In the genomic region with DNA sequence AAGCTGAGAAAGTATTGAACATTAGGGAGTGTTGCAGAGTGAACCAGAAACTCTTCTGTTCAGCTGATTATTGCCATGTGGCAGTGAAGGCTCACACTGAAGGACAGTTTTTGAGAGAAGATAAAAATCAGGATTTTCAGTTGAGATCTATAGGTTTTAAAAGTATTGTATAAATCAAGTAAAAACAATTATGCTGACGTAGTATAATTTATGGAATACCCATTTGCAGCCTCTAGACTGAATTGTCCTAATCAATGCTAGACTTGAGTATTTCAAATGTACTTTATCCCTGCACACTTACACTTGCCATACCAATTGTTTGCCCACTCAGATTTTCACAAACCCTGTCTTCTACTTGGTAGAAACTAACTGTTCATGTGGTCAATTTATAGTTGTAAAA, we compare ENCODE assay signal across 22 cellular contexts.
DNase-seq lines count a peak whose midpoint lies in the region; ATAC-seq, FAIRE-seq and TF ChIP-seq lines count a peak whose summit lies in the region.
"Had no signal": no experiment of that assay in that cellular context is flagged by ENCODE, and none has a peak within 500 bp of the region (broad histone marks: within the 10 kb centered on the region; RNA-seq: fewer than 3 reads in every experiment).

No MANE protein-coding gene starts in this region.

- no peak for TF ChIP-seq RAD21 in A549 (conservative IDR thresholded peaks at IDR 0.05 in 1 of 2, IDR thresholded peaks at IDR 0.05 in 1 of 2)
- TF ChIP-seq RAD21 in IMR-90 (IDR thresholded peaks at IDR 0.05; ENCODE audit: low read length) = no peak
- TF ChIP-seq RAD21 in H1 (IDR thresholded peaks at IDR 0.05 in 1 of 2, conservative IDR thresholded peaks at IDR 0.05 in 1 of 2; ENCODE audit: low read depth in 2 of 2, low read length in 2 of 2) = no peak

- TF ChIP-seq POLR2A in A549 (IDR thresholded peaks at IDR 0.05; ENCODE audit: low read length) (no peak), IMR-90 (IDR thresholded peaks at IDR 0.05; ENCODE audit: low read depth, low read length) (no peak), H1 (IDR thresholded peaks at IDR 0.05; ENCODE audit: control extremely low read depth in 1 of 2, low read depth in 2 of 2, low read length in 2 of 2) (no peak)

- WGBS in A549 (ENCODE audit: missing lambda C conversion rate) = 11% methylated on average over 1 of the region's 1 CpG
- WGBS in IMR-90 (ENCODE audit: extremely low coverage in 2 of 2, insufficient read length in 1 of 2), 2 experiments = no CpG with 5 or more reads among the region's 1 CpG
- WGBS in H1 (ENCODE audit: extremely low coverage in 1 of 2, insufficient coverage in 1 of 2, insufficient read length in 1 of 2, insufficient replicate concordance in 2 of 2, low coverage in 1 of 2, low lambda C conversion rate in 2 of 2, missing lambda C conversion rate in 1 of 2), 2 experiments = 84% methylated on average over 1 of the region's 1 CpG; no CpG with 5 or more reads in 1 of the 2 experiments

- FAIRE-seq in A549 (lab: Jason Lieb, UNC) = no peak
- no peak for FAIRE-seq in H1 (lab: Jason Lieb, UNC)
- FAIRE-seq: GM12878, GM12892, GM18507 had no signal

- H2AFZ ChIP-seq in IMR-90 (replicated peaks; ENCODE audit: low read length, poor library complexity) (no peak overlapping the region), H1 (ENCODE audit: low read length) (no peak overlapping the region)

- H3K27me3 ChIP-seq in IMR-90 (ENCODE audit: control insufficient read depth, insufficient read depth, low read length) = no peaks in the 10 kb centered on the region
- no peaks in the 10 kb centered on the region for H3K27me3 ChIP-seq in H1 (replicated peaks in 1 of 4; ENCODE audit: control insufficient read depth in 3 of 4, extremely low read depth in 1 of 4, insufficient read depth in 3 of 4, low read length in 3 of 4)
- H3K27me3 ChIP-seq: BLaER1 treated with 17β-estradiol and CSF1 and Interleukin-3, amounts not matched to agents 10 nM and 100 nM had no signal

- intact Hi-C loops in IMR-90 (cut with micrococcal nuclease) = no loop called here

- H3K27ac ChIP-seq in A549 (no peak overlapping the region), IMR-90 (ENCODE audit: insufficient read depth, low read length) (no peak overlapping the region), H1 (ENCODE audit: low read depth, low read length) (no peak overlapping the region)
- H3K27ac ChIP-seq: BLaER1 treated with 17β-estradiol and CSF1 and Interleukin-3, amounts not matched to agents 10 nM and 100 nM had no signal

- no peaks in the 10 kb centered on the region for H4K20me1 ChIP-seq in IMR-90 (ENCODE audit: insufficient read depth, low read length)
- no peaks in the 10 kb centered on the region for H4K20me1 ChIP-seq in H1 (replicated peaks in 1 of 2; ENCODE audit: control insufficient read depth in 1 of 2, insufficient read depth in 2 of 2, low read length in 2 of 2)
- H4K20me1 ChIP-seq: BLaER1 treated with 17β-estradiol and CSF1 and Interleukin-3, amounts not matched to agents 10 nM and 100 nM had no signal

- H3K79me1 ChIP-seq in IMR-90 (ENCODE audit: low read depth in 1 of 2, low read length in 2 of 2) = no peaks in the 10 kb centered on the region
- no peaks in the 10 kb centered on the region for H3K79me1 ChIP-seq in H1 (ENCODE audit: low read depth, low read length)

- no peak for TF ChIP-seq EP300 in A549 (IDR thresholded peaks at IDR 0.05)
- no peak for TF ChIP-seq EP300 in H1 (IDR thresholded peaks at IDR 0.05; ENCODE audit: borderline replicate concordance in 1 of 2, low read depth in 2 of 2, low read length in 2 of 2)

- H4K5ac ChIP-seq in IMR-90 (ENCODE audit: low read depth, low read length) = no peak overlapping the region
- no peak overlapping the region for H4K5ac ChIP-seq in H1 (ENCODE audit: insufficient read length, low read depth, low read length)

- H2AK5ac ChIP-seq in IMR-90 (ENCODE audit: low read depth, low read length) (no peak overlapping the region), H1 (ENCODE audit: low read depth, low read length) (no peak overlapping the region)

- no peaks in the 10 kb centered on the region for H3K79me2 ChIP-seq in H1 (ENCODE audit: control insufficient read depth in 1 of 2, insufficient read depth in 2 of 2, low read length in 2 of 2)

- H3K23ac ChIP-seq in IMR-90 (ENCODE audit: low read depth, low read length) = no peak overlapping the region
- H3K23ac ChIP-seq in H1 (ENCODE audit: insufficient read length) = no peak overlapping the region

- no peak overlapping the region for H2AK9ac ChIP-seq in IMR-90 (replicated peaks; ENCODE audit: low read depth, low read length, poor library complexity)

- H2BK120ac ChIP-seq in IMR-90 (ENCODE audit: low read depth, low read length) (no peak overlapping the region), H1 (replicated peaks; ENCODE audit: low read depth, low read length) (no peak overlapping the region)

- in situ Hi-C loops in IMR-90 (cut with MboI; ENCODE audit: low sequenced_read_pairs) = no loop called here

- H3K4me1 ChIP-seq in A549 (no peaks in the 10 kb centered on the region), IMR-90 (ENCODE audit: control insufficient read depth, insufficient read depth, low read length) (no peaks in the 10 kb centered on the region), H1 (replicated peaks in 1 of 4; ENCODE audit: control insufficient read depth in 3 of 4, insufficient read depth in 4 of 4, low read length in 3 of 4) (0 out of 7 replicates have a peak, but pooled peaks cover 0 to 1% (median 0%) of the 10 kb centered on the region in 4 experiments)
- H3K4me1 ChIP-seq: BLaER1 treated with 17β-estradiol and CSF1 and Interleukin-3, amounts not matched to agents 10 nM and 100 nM had no signal

- H3K4me2 ChIP-seq in A549 = no peak overlapping the region
- no peak overlapping the region for H3K4me2 ChIP-seq in IMR-90 (ENCODE audit: low read depth, low read length)
- H3K4me2 ChIP-seq in H1 (ENCODE audit: insufficient read depth in 1 of 2, low read depth in 2 of 2, low read length in 2 of 2) = no peak overlapping the region
- H3K4me2 ChIP-seq: BLaER1 treated with 17β-estradiol and CSF1 and Interleukin-3, amounts not matched to agents 10 nM and 100 nM had no signal

- H3K23me2 ChIP-seq in H1 (ENCODE audit: low read depth, low read length) = no peaks in the 10 kb centered on the region

- DNase-seq in A549 (ENCODE audit: low read depth in 1 of 2, low spot score in 1 of 2) (no peak), IMR-90 (no peak), H1 (ENCODE audit: low read depth in 1 of 2, low spot score in 2 of 2) (no peak), C1 segment of cervical spinal cord (lab: John Stamatoyannopoulos, UW) (no peak), amygdala (lab: John Stamatoyannopoulos, UW) (no peak)
- DNase-seq: 8988T; AML-193; CD4-positive, alpha-beta memory T cell; CD4-positive, CD25-positive, alpha-beta regulatory T cell; CD8-positive, alpha-beta memory T cell; COR-L47; DMS 273 treated with DMSO at 0.1 percent for 48 hours; DMS153; DMS53; DMS79; DND-41; EL; GDM1 had no signal

- H3K14ac ChIP-seq in IMR-90 (replicated peaks; ENCODE audit: low read depth, low read length) (no peak overlapping the region), H1 (ENCODE audit: insufficient read length) (no peak overlapping the region)

- no peak overlapping the region for H2BK12ac ChIP-seq in H1 (ENCODE audit: low read depth, low read length)

- H3K4ac ChIP-seq in IMR-90 (ENCODE audit: low read depth, low read length) = no peak overlapping the region
- H3K4ac ChIP-seq in H1 (replicated peaks; ENCODE audit: insufficient read length, low read depth, low read length) = no peak overlapping the region

- POLR2A ChIA-PET in A549 (lab: Yijun Ruan, JAX) (no interaction called here), IMR-90 (lab: Charles Lee; ENCODE audit: unreplicated experiment) (no interaction called here), H1 (lab: Charles Lee; ENCODE audit: partially characterized antibody) (no interaction called here)

- no peaks in the 10 kb centered on the region for H3K9me1 ChIP-seq in IMR-90 (ENCODE audit: insufficient read depth, low read length)

- H4K8ac ChIP-seq in IMR-90 (ENCODE audit: low read depth in 2 of 2, low read length in 2 of 2) (no peak overlapping the region), H1 (ENCODE audit: extremely low read depth, insufficient read depth, low read length) (no peak overlapping the region)

- H3K56ac ChIP-seq in IMR-90 (ENCODE audit: extremely low read depth, insufficient read depth, low read length) = no peak overlapping the region
- H3K56ac ChIP-seq in H1 (replicated peaks; ENCODE audit: insufficient read length, low read depth, low read length) = no peak overlapping the region

- H3K9me3 ChIP-seq in A549 = no peaks in the 10 kb centered on the region
- peaks cover 3% of the 10 kb centered on the region; the same call in 1 of the 2 replicates for H3K9me3 ChIP-seq in IMR-90 (ENCODE audit: control insufficient read depth, insufficient read depth, low read length)
- H3K9me3 ChIP-seq in H1 (ENCODE audit: insufficient read depth in 2 of 2, low read depth in 1 of 2, low read length in 1 of 2) = no peaks in the 10 kb centered on the region

- BruUV-seq in IMR-90 (replicated peaks; lab: Mats Ljungman, UMichigan) = no TSS peak

- no peak for TF ChIP-seq CTCF in A549 (IDR thresholded peaks at IDR 0.05)
- TF ChIP-seq CTCF in IMR-90 (conservative IDR thresholded peaks at IDR 0.05; ENCODE audit: low read depth, low read length) = no peak
- no peak for TF ChIP-seq CTCF in H1 (IDR thresholded peaks at IDR 0.05; ENCODE audit: control extremely low read depth in 1 of 3, insufficient read depth in 1 of 3, low read depth in 1 of 3, low read length in 3 of 3)

- H3K4me3 ChIP-seq in A549 (no peak overlapping the region), IMR-90 (ENCODE audit: insufficient read depth, low read depth, low read length) (no peak overlapping the region), H1 (ENCODE audit: extremely low read depth in 1 of 4, insufficient read depth in 2 of 4, low read depth in 3 of 4, low read length in 4 of 4) (no peak overlapping the region)
- H3K4me3 ChIP-seq: BLaER1 treated with 17β-estradiol and CSF1 and Interleukin-3, amounts not matched to agents 10 nM and 100 nM; GM12878 had no signal

- dilution Hi-C loops in IMR-90 (cut with HindIII; ENCODE audit: low sequenced_read_pairs, unreplicated experiment) = no loop called here

- ATAC-seq in A549 = no peak
- ATAC-seq in IMR-90 (ENCODE audit: low read depth) = no peak
- ATAC-seq: GM12878 had no signal

- CTCF ChIA-PET in A549 (lab: Yijun Ruan, JAX) = no interaction called here
- CTCF ChIA-PET in IMR-90 (lab: Yijun Ruan, JAX) = no interaction called here
- CTCF ChIA-PET in H1 (lab: Charles Lee; ENCODE audit: partially characterized antibody) = no interaction called here

- H3K18ac ChIP-seq in IMR-90 (ENCODE audit: low read depth, low read length) (no peak overlapping the region), H1 (ENCODE audit: extremely low read depth, low read length) (no peak overlapping the region)

- H3K36me3 ChIP-seq in IMR-90 (ENCODE audit: control insufficient read depth, insufficient read depth, low read length) (no peaks in the 10 kb centered on the region), H1 (ENCODE audit: control insufficient read depth in 2 of 4, insufficient read depth in 4 of 4, low read length in 3 of 4) (no peaks in the 10 kb centered on the region)
- H3K36me3 ChIP-seq: BLaER1 treated with 17β-estradiol and CSF1 and Interleukin-3, amounts not matched to agents 10 nM and 100 nM had no signal

- no peak overlapping the region for H4K91ac ChIP-seq in IMR-90 (ENCODE audit: insufficient read depth, low read depth, low read length)
- H4K91ac ChIP-seq in H1 (replicated peaks; ENCODE audit: insufficient read length, low read length) = no peak overlapping the region

- H2BK15ac ChIP-seq in IMR-90 (ENCODE audit: low read depth, low read length) = no peak overlapping the region
- no peak overlapping the region for H2BK15ac ChIP-seq in H1 (ENCODE audit: low read length)

- H3K9ac ChIP-seq in IMR-90 (ENCODE audit: low read depth, low read length) = no peak overlapping the region
- H3K9ac ChIP-seq in H1 (replicated peaks in 1 of 4; ENCODE audit: extremely low read depth in 1 of 4, low read depth in 3 of 4, low read length in 3 of 4) = no peak overlapping the region
- H3K9ac ChIP-seq: BLaER1 treated with 17β-estradiol and CSF1 and Interleukin-3, amounts not matched to agents 10 nM and 100 nM had no signal

- H2BK20ac ChIP-seq in IMR-90 (ENCODE audit: low read depth, low read length) = no peak overlapping the region
- no peak overlapping the region for H2BK20ac ChIP-seq in H1 (ENCODE audit: low read length)

- H2BK5ac ChIP-seq in IMR-90 (ENCODE audit: low read depth, low read length, poor library complexity, severe bottlenecking) = no peak overlapping the region
- H2BK5ac ChIP-seq in H1 (ENCODE audit: low read depth, low read length) = no peak overlapping the region
